ENCODE assay signal across 18 cellular contexts in genomic region chr17:45264988-45265387, GRCh38. TPM values are rescaled to one million over a fixed set of nuclear protein-coding genes. Genes with fewer than 3 reads are reported as not detected.
DNase-seq lines count a peak whose midpoint lies in the region; ATAC-seq and TF ChIP-seq lines count a peak whose summit lies in the region.
"Had no signal": no experiment of that assay in that cellular context is flagged by ENCODE, and none has a peak within 500 bp of the region (broad histone marks: within the 10 kb centered on the region; RNA-seq: fewer than 3 reads in every experiment).

No MANE protein-coding gene starts in this region.

- no peak overlapping the region for H2AK5ac ChIP-seq in mesenchymal stem cell (ENCODE audit: low read length, severe bottlenecking)

- H2AFZ ChIP-seq in mesenchymal stem cell (ENCODE audit: low read depth, low read length), result no peak overlapping the region

- H3K9ac ChIP-seq in colonic mucosa (ENCODE audit: low read depth in 2 of 2, low read length in 2 of 2) (no peak overlapping the region), mesenchymal stem cell (ENCODE audit: low read length) (no peak overlapping the region)

- H3K4me1 ChIP-seq in colonic mucosa (peaks cover 20% of the 10 kb centered on the region), gastrocnemius medialis (peaks cover 48 to 56% of the 10 kb centered on the region in 2 donors), mesenchymal stem cell (ENCODE audit: control insufficient read depth, insufficient read depth, low read depth, low read length) (peaks cover 61% of the 10 kb centered on the region)

- peak overlapping the region; percentile 72 for H3K27ac ChIP-seq in colonic mucosa
- peak overlapping the region; percentile 73 to 82 (median 76) for H3K27ac ChIP-seq in gastrocnemius medialis
- H3K27ac ChIP-seq in mesenchymal stem cell (ENCODE audit: low read length, poor library complexity, severe bottlenecking), result no peak overlapping the region

- H2BK5ac ChIP-seq in mesenchymal stem cell (ENCODE audit: low read depth, low read length, poor library complexity, severe bottlenecking), result no peak overlapping the region

- H3K4ac ChIP-seq in mesenchymal stem cell (ENCODE audit: low read depth in 1 of 2, low read length in 2 of 2), result no peak overlapping the region

- in situ Hi-C loops in gastrocnemius medialis (cut with MboI; ENCODE audit: low sequenced_read_pairs in 4 of 4), result no loop called here
- in situ Hi-C loops in GM13976 (cut with MboI; ENCODE audit: low sequenced_read_pairs, unreplicated experiment), result no loop called here

- no peaks in the 10 kb centered on the region for H3K27me3 Mint-ChIP-seq in activated naive CD8-positive, alpha-beta T cell
- no peaks in the 10 kb centered on the region for H3K27me3 Mint-ChIP-seq in activated naive CD8-positive, alpha-beta T cell treated with anti-CD3 and anti-CD28 coated beads for 36 hours

- peaks cover 2% of the 10 kb centered on the region for H3K36me3 Mint-ChIP-seq in activated naive CD8-positive, alpha-beta T cell
- H3K36me3 Mint-ChIP-seq in activated naive CD8-positive, alpha-beta T cell treated with anti-CD3 and anti-CD28 coated beads for 36 hours, result peaks cover 31% of the 10 kb centered on the region

- no peak overlapping the region for H4K8ac ChIP-seq in mesenchymal stem cell (ENCODE audit: low read length)

- peak overlapping the region; percentile 50 for H3K27ac Mint-ChIP-seq in activated naive CD8-positive, alpha-beta T cell
- no peak overlapping the region for H3K27ac Mint-ChIP-seq in activated naive CD8-positive, alpha-beta T cell treated with anti-CD3 and anti-CD28 coated beads for 36 hours
- H3K27ac Mint-ChIP-seq: CD8-positive, alpha-beta T cell had no signal

- no peak overlapping the region for H2BK12ac ChIP-seq in mesenchymal stem cell (ENCODE audit: low read length in 2 of 2)

- no peak overlapping the region for H3K4me3 ChIP-seq in colonic mucosa
- H3K4me3 ChIP-seq in gastrocnemius medialis, result no peak overlapping the region
- no peak overlapping the region for H3K4me3 ChIP-seq in mesenchymal stem cell (ENCODE audit: insufficient read depth in 1 of 2, low read depth in 1 of 2, low read length in 2 of 2)
- H3K4me3 ChIP-seq: A549, K562 had no signal

- no peak for ATAC-seq in gastrocnemius medialis
- ATAC-seq: CD8-positive, alpha-beta T cell; K562 had no signal

- TF ChIP-seq POLR2A in gastrocnemius medialis (IDR thresholded peaks at IDR 0.05), result no peak

- no peak overlapping the region for H3K18ac ChIP-seq in mesenchymal stem cell (ENCODE audit: low read depth in 1 of 2, low read length in 2 of 2)

- intact Hi-C loops in colonic mucosa (cut with DNase I) (no loop called here), gastrocnemius medialis (cut with DNase I; ENCODE audit: low total_unique reads) (no loop called here)

- no peak overlapping the region for H3K4me2 ChIP-seq in mesenchymal stem cell (ENCODE audit: low read length, poor library complexity, severe bottlenecking)

- TF ChIP-seq CTCF in colonic mucosa (IDR thresholded peaks at IDR 0.05) (no peak), gastrocnemius medialis (IDR thresholded peaks at IDR 0.05 in 4 of 5, conservative IDR thresholded peaks at IDR 0.05 in 1 of 5) (no peak), GM13976 (IDR thresholded peaks at IDR 0.05; ENCODE audit: borderline replicate concordance, control extremely low read depth, extremely low read depth, insufficient read depth, missing control alignments) (no peak)

- H3K23ac ChIP-seq in mesenchymal stem cell (ENCODE audit: low read length in 2 of 2), result no peak overlapping the region

- H3K27me3 ChIP-seq in colonic mucosa (no peaks in the 10 kb centered on the region), gastrocnemius medialis (no peaks in the 10 kb centered on the region), mesenchymal stem cell (ENCODE audit: control insufficient read depth in 1 of 2, insufficient read depth in 1 of 2, low read length in 2 of 2) (peaks cover 0 to 34% of the 10 kb centered on the region in 2 experiments)

- no peak overlapping the region for H2BK120ac ChIP-seq in mesenchymal stem cell (ENCODE audit: low read depth, low read length)

- DNase-seq in activated naive CD8-positive, alpha-beta T cell treated with anti-CD3 and anti-CD28 coated beads for 36 hours, result no peak
- DNase-seq in colonic mucosa (no peak), gastrocnemius medialis (no peak), mesenchymal stem cell (no peak), GM13976 (ENCODE audit: low spot score) (no peak), activated gamma-delta T cell treated with Interleukin-2 at 50 U/mL for 16 hours (no peak)
- DNase-seq: CD8-positive, alpha-beta T cell; NCI-H1105; NCI-H1694 treated with DMSO at 0.1 percent for 48 hours; NCI-H748 treated with DMSO at 0.1 percent for 48 hours; OCI-M1; RPMI8226; SIG-M5 had no signal

- peaks cover 27% of the 10 kb centered on the region for H3K4me1 Mint-ChIP-seq in activated naive CD8-positive, alpha-beta T cell (ENCODE audit: low read depth)
- peaks cover 38% of the 10 kb centered on the region for H3K4me1 Mint-ChIP-seq in activated naive CD8-positive, alpha-beta T cell treated with anti-CD3 and anti-CD28 coated beads for 36 hours

- peaks cover 13% of the 10 kb centered on the region for H3K79me1 ChIP-seq in mesenchymal stem cell (replicated peaks; ENCODE audit: low read length, poor library complexity, severe bottlenecking)

- H3K36me3 ChIP-seq in colonic mucosa (peaks cover 11% of the 10 kb centered on the region), gastrocnemius medialis (peaks cover 0 to 46% of the 10 kb centered on the region in 2 donors), mesenchymal stem cell (ENCODE audit: control insufficient read depth in 1 of 2, insufficient read depth in 2 of 2, low read depth in 1 of 2, low read length in 2 of 2) (peaks cover 56 to 84% of the 10 kb centered on the region in 2 experiments)

- no peak overlapping the region for H3K4me3 Mint-ChIP-seq in activated naive CD8-positive, alpha-beta T cell
- no peak overlapping the region for H3K4me3 Mint-ChIP-seq in activated naive CD8-positive, alpha-beta T cell treated with anti-CD3 and anti-CD28 coated beads for 36 hours
- H3K4me3 Mint-ChIP-seq: CD8-positive, alpha-beta T cell had no signal

- H3K9me3 ChIP-seq in colonic mucosa, result no peaks in the 10 kb centered on the region
- H3K9me3 ChIP-seq in gastrocnemius medialis, result no peaks in the 10 kb centered on the region
- no peaks in the 10 kb centered on the region for H3K9me3 ChIP-seq in mesenchymal stem cell (ENCODE audit: control insufficient read depth, low read length)
- H3K9me3 ChIP-seq: A549 had no signal

- no peak overlapping the region for H4K91ac ChIP-seq in mesenchymal stem cell (ENCODE audit: low read length)

- no peak overlapping the region for H3K14ac ChIP-seq in mesenchymal stem cell (ENCODE audit: low read length in 2 of 2)

- WGBS in mesenchymal stem cell, result 92% methylated on average over 8 of the region's 8 CpGs

- no peaks in the 10 kb centered on the region for H3K9me3 Mint-ChIP-seq in activated naive CD8-positive, alpha-beta T cell (ENCODE audit: low read depth)
- no peaks in the 10 kb centered on the region for H3K9me3 Mint-ChIP-seq in activated naive CD8-positive, alpha-beta T cell treated with anti-CD3 and anti-CD28 coated beads for 36 hours
- H3K9me3 Mint-ChIP-seq: CD8-positive, alpha-beta T cell had no signal

- no peak overlapping the region for H2BK15ac ChIP-seq in mesenchymal stem cell (ENCODE audit: low read depth, poor library complexity, severe bottlenecking)

RNA-seq across cellular contexts. Expression of gene SPATA32, which starts 3.1 kb away (rescaled TPM):
- total RNA-seq in activated naive CD8-positive, alpha-beta T cell treated with anti-CD3 and anti-CD28 coated beads for 36 hours, result under 1 TPM; 0.62 to 0.68 TPM
- total RNA-seq in colonic mucosa (not detected), gastrocnemius medialis (not detected)
- not detected for polyA plus RNA-seq in mesenchymal stem cell (2013, experiment 1 of 2)
- not detected for polyA plus RNA-seq in mesenchymal stem cell (2013, experiment 2 of 2)
- total RNA-seq: K562, NCI-H460 had no signal
- polyA plus RNA-seq: BJ had no signal

RNA-seq across cellular contexts. Expression of gene FMNL1, which starts 43.3 kb away (rescaled TPM):
- 100 to 1,000 TPM; 215 to 219 TPM for total RNA-seq in activated naive CD8-positive, alpha-beta T cell treated with anti-CD3 and anti-CD28 coated beads for 36 hours
- total RNA-seq in colonic mucosa, result 1 to 10 TPM; 6.8 to 8.4 TPM
- total RNA-seq in gastrocnemius medialis, result 1 to 10 TPM in 3 of 4 donors, under 1 TPM in 1; 0.22 to 5.2 (median 3.0) TPM
- polyA plus RNA-seq in mesenchymal stem cell (2013, experiment 1 of 2), result 0.97 TPM
- 0.99 TPM for polyA plus RNA-seq in mesenchymal stem cell (2013, experiment 2 of 2)

RNA-seq across cellular contexts. Expression of gene MAP3K14, which starts 51.8 kb away (rescaled TPM):
- 10 to 100 TPM; 27.1 to 28.3 TPM for total RNA-seq in activated naive CD8-positive, alpha-beta T cell treated with anti-CD3 and anti-CD28 coated beads for 36 hours
- total RNA-seq in colonic mucosa (10 to 100 TPM; 11.1 to 15.0 TPM), gastrocnemius medialis (10 to 100 TPM; 18.0 to 62.8 (median 34.0) TPM)
- polyA plus RNA-seq in mesenchymal stem cell (2013, experiment 1 of 2), result 1.1 TPM
- polyA plus RNA-seq in mesenchymal stem cell (2013, experiment 2 of 2), result 1.4 TPM

Comparison
In these comparisons a context has a peak if more than half of its experiments do, and no peak if none do; other contexts are left out.
1. RNA of gene FMNL1, which starts 43.3 kb away (total RNA-seq): 215 to 219 TPM in activated naive CD8-positive, alpha-beta T cell treated with anti-CD3 and anti-CD28 coated beads for 36 hours; 6.8 to 8.4 TPM in colonic mucosa and 0.22 to 5.2 TPM in gastrocnemius medialis; every median in the first group is over 10 times any median in the second.